ENCODE assay signal across 12 cellular contexts in genomic region chr14:97456958-97457357, GRCh38.
DNase-seq lines count a peak whose midpoint lies in the region; ATAC-seq and TF ChIP-seq lines count a peak whose summit lies in the region.
"Had no signal": no experiment of that assay in that cellular context is flagged by ENCODE, and none has a peak within 500 bp of the region (broad histone marks: within the 10 kb centered on the region; RNA-seq: fewer than 3 reads in every experiment).

No MANE protein-coding gene starts in this region.

- H3K4me2 ChIP-seq in mammary epithelial cell (ENCODE audit: insufficient read depth, low read depth, low read length), result no peak overlapping the region
- H3K4me2 ChIP-seq: A549, KMS-11 had no signal

- no peak overlapping the region for H3K27ac ChIP-seq in mammary epithelial cell (ENCODE audit: insufficient read depth, low read depth, low read length)
- H3K27ac ChIP-seq in prostate gland, result no peak overlapping the region
- H3K27ac ChIP-seq: A549, KMS-11, parathyroid adenoma had no signal

- TF ChIP-seq CTCF in MCF 10A (IDR thresholded peaks at IDR 0.05; ENCODE audit: unreplicated experiment) (no peak), mammary epithelial cell (conservative IDR thresholded peaks at IDR 0.05 in 1 of 2, IDR thresholded peaks at IDR 0.05 in 1 of 2; ENCODE audit: extremely low read depth in 1 of 2, insufficient read depth in 1 of 2, low read depth in 1 of 2, low read length in 2 of 2) (no peak), prostate gland (IDR thresholded peaks at IDR 0.05) (no peak)

- no peaks in the 10 kb centered on the region for H3K79me2 ChIP-seq in mammary epithelial cell (ENCODE audit: insufficient read depth, low read length)
- H3K79me2 ChIP-seq: parathyroid adenoma had no signal

- H3K36me3 Mint-ChIP-seq in MCF 10A (ENCODE audit: insufficient read depth, unreplicated experiment), result no peaks in the 10 kb centered on the region
- peaks cover 38% of the 10 kb centered on the region for H3K36me3 Mint-ChIP-seq in activated naive CD4-positive, alpha-beta T cell treated with anti-CD3 and anti-CD28 coated beads, Interleukin-2, amount 10 ng/mL, durations not matched to agents 7 days and 5 days

- intact Hi-C loops in MCF 10A (cut with micrococcal nuclease), result no loop called here
- intact Hi-C loops in mammary epithelial cell (cut with micrococcal nuclease), result no loop called here
- intact Hi-C loops in prostate gland (cut with DNase I), result no loop called here

- in situ Hi-C loops in mammary epithelial cell (cut with MboI; ENCODE audit: low sequenced_read_pairs in 2 of 2), result no loop called here

- H3K4me3 ChIP-seq in mammary epithelial cell (replicated peaks in 1 of 3; ENCODE audit: insufficient read depth in 1 of 3, low read depth in 2 of 3, low read length in 3 of 3) (no peak overlapping the region), prostate gland (no peak overlapping the region)
- H3K4me3 ChIP-seq: A549 had no signal

- peaks cover 7% of the 10 kb centered on the region for H3K9me3 Mint-ChIP-seq in MCF 10A (ENCODE audit: unreplicated experiment)
- H3K9me3 Mint-ChIP-seq in activated naive CD4-positive, alpha-beta T cell treated with anti-CD3 and anti-CD28 coated beads, Interleukin-2, amount 10 ng/mL, durations not matched to agents 7 days and 5 days, result peaks cover 28% of the 10 kb centered on the region

- WGBS in mammary epithelial cell (ENCODE audit: low coverage, missing lambda C conversion rate), result 29% methylated on average over 4 of the region's 4 CpGs
- 48% methylated on average over 2 of the region's 4 CpGs for WGBS in prostate gland

- H3K4me1 Mint-ChIP-seq in MCF 10A (ENCODE audit: insufficient read depth, unreplicated experiment), result no peaks in the 10 kb centered on the region
- peaks cover 52% of the 10 kb centered on the region for H3K4me1 Mint-ChIP-seq in activated naive CD4-positive, alpha-beta T cell treated with anti-CD3 and anti-CD28 coated beads, Interleukin-2, amount 10 ng/mL, durations not matched to agents 7 days and 5 days

- no peak for ATAC-seq in HG03135 (IDR thresholded peaks at IDR 0.05; ENCODE audit: unreplicated experiment)
- ATAC-seq: A549 had no signal

- no peaks in the 10 kb centered on the region for H4K20me1 ChIP-seq in mammary epithelial cell (ENCODE audit: insufficient read depth, low read length)

- CTCF ChIA-PET in MCF 10A (lab: Yijun Ruan, JAX) (no interaction called here), mammary epithelial cell (lab: Charles Lee; ENCODE audit: low non-redundant PET) (no interaction called here)
- CTCF ChIA-PET in activated naive CD4-positive, alpha-beta T cell treated with anti-CD3 and anti-CD28 coated beads, Interleukin-2, amount 10 ng/mL, durations not matched to agents 7 days and 5 days (lab: Charles Lee), result interaction anchor here (0.6 to 1.6 kb wide), 3 partner anchors 43 to 157 kb away, joined by 3 to 4 read pairs (median 4); no protein-coding TSS in a partner anchor

- H3K27me3 Mint-ChIP-seq in MCF 10A (ENCODE audit: insufficient read depth, unreplicated experiment), result no peaks in the 10 kb centered on the region
- H3K27me3 Mint-ChIP-seq in activated naive CD4-positive, alpha-beta T cell treated with anti-CD3 and anti-CD28 coated beads, Interleukin-2, amount 10 ng/mL, durations not matched to agents 7 days and 5 days, result no peaks in the 10 kb centered on the region

- no peaks in the 10 kb centered on the region for H3K27me3 ChIP-seq in mammary epithelial cell (ENCODE audit: insufficient read depth, low read length)
- no peaks in the 10 kb centered on the region for H3K27me3 ChIP-seq in prostate gland (replicated peaks; ENCODE audit: insufficient read depth)

- POLR2A ChIA-PET in MCF 10A (lab: Yijun Ruan, JAX), result no interaction called here

- no peaks in the 10 kb centered on the region for H3K36me3 ChIP-seq in mammary epithelial cell (ENCODE audit: insufficient read depth, low read length)
- H3K36me3 ChIP-seq in prostate gland, result no peaks in the 10 kb centered on the region

- no TSS peak for BruUV-seq in MCF 10A (replicated peaks; lab: Mats Ljungman, UMichigan)
- BruUV-seq in mammary epithelial cell (replicated peaks; lab: Mats Ljungman, UMichigan), result no TSS peak

- H3K4me1 ChIP-seq in mammary epithelial cell (ENCODE audit: insufficient read depth, low read length) (no peaks in the 10 kb centered on the region), prostate gland (replicated peaks) (no peaks in the 10 kb centered on the region)
- H3K4me1 ChIP-seq: A549, parathyroid adenoma had no signal

- no peak overlapping the region for H3K27ac Mint-ChIP-seq in MCF 10A (ENCODE audit: low read depth, unreplicated experiment)
- H3K27ac Mint-ChIP-seq in activated naive CD4-positive, alpha-beta T cell treated with anti-CD3 and anti-CD28 coated beads, Interleukin-2, amount 10 ng/mL, durations not matched to agents 7 days and 5 days, result peak overlapping the region; percentile 96

- H3K4me3 Mint-ChIP-seq in MCF 10A (ENCODE audit: unreplicated experiment), result no peak overlapping the region
- H3K4me3 Mint-ChIP-seq in activated naive CD4-positive, alpha-beta T cell treated with anti-CD3 and anti-CD28 coated beads, Interleukin-2, amount 10 ng/mL, durations not matched to agents 7 days and 5 days, result peak overlapping the region; percentile 46

- no peak for TF ChIP-seq POLR2A in prostate gland (IDR thresholded peaks at IDR 0.05)

- H3K9ac ChIP-seq in mammary epithelial cell (ENCODE audit: insufficient read depth, low read length), result no peak overlapping the region
- H3K9ac ChIP-seq: KMS-11, parathyroid adenoma had no signal

- H3K9me3 ChIP-seq in mammary epithelial cell (replicated peaks; ENCODE audit: insufficient read depth, low read length) (peaks cover 21% of the 10 kb centered on the region), prostate gland (no peaks in the 10 kb centered on the region)
- H3K9me3 ChIP-seq: A549 had no signal

- dilution Hi-C loops in mammary epithelial cell (cut with HindIII; ENCODE audit: low sequenced_read_pairs), result no loop called here

- DNase-seq in MCF 10A (ENCODE audit: unreplicated experiment) (peak; percentile 21), mammary epithelial cell (no peak), prostate gland (ENCODE audit: low spot score) (no peak), NCI-H1092 treated with DMSO at 0.1 percent for 48 hours (lab: John Stamatoyannopoulos, UW) (no peak), NCI-H446 (lab: John Stamatoyannopoulos, UW) (no peak)
- peak; percentile 68 for DNase-seq in activated naive CD4-positive, alpha-beta T cell treated with anti-CD3 and anti-CD28 coated beads, Interleukin-2, amount 10 ng/mL, durations not matched to agents 7 days and 5 days
- DNase-seq in stimulated activated CD4-positive, alpha-beta T cell treated with anti-CD3 and anti-CD28 coated beads, Interleukin-12 subunit alpha, Interleukin-12 subunit beta, amount 100 ng/mL, for 24 hours (ENCODE audit: low read depth in 2 of 2), result peak; percentile 51 to 55
- DNase-seq: RPMI8226 had no signal

- H2AFZ ChIP-seq in mammary epithelial cell (ENCODE audit: low read depth, low read length), result no peak overlapping the region
- H2AFZ ChIP-seq: parathyroid adenoma had no signal

Comparison
In these comparisons a context has a peak if more than half of its experiments do, and no peak if none do; other contexts are left out.
1. DNase-seq: peak in MCF 10A (single experiment), activated naive CD4-positive, alpha-beta T cell treated with anti-CD3 and anti-CD28 coated beads, Interleukin-2, amount 10 ng/mL, durations not matched to agents 7 days and 5 days (single experiment) and stimulated activated CD4-positive, alpha-beta T cell treated with anti-CD3 and anti-CD28 coated beads, Interleukin-12 subunit alpha, Interleukin-12 subunit beta, amount 100 ng/mL, for 24 hours (2 of 2); none in mammary epithelial cell (single experiment), prostate gland (single experiment), NCI-H1092 treated with DMSO at 0.1 percent for 48 hours (single experiment) and NCI-H446 (0 of 2).